8 cellular contexts compared by ENCODE assay signal in the genomic region with DNA sequence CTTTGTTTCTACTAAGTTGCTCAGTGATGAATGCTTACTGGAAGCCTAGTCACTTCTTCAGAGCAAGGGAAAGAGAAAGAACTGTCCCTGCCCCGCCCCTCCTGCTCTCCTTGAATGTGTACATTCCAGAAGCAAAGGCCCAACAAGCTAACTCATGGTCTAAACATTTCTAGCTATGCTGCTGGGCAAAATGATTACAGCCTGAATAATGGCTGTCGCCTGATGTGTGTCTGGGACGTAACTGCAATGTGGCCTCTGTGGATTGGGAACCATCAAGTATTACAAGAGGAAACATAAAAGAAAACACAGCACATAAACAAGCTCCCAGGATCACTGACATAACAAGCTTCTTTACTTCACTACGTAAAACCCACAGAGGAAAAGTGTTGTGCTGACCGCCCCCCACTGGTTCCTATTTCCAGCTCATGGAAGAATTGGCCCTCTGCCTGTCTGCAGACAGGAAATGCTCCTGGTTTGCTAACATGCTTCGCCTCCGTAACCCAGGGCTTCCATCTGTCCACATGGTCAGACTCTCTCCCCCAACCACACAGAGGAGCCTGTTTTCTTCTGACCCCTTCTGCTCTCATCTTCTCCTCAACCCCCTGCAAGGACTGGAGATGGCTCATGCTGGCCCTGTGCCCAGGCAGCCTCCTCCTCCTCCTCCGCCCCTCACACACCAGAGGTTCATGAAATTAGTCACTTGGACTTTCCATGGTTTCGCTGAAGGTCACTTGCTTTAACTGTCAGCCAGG.
DNase-seq lines count a peak whose midpoint lies in the region; ATAC-seq lines count a peak whose summit lies in the region.

No MANE protein-coding gene starts in this region.

- H3K27ac ChIP-seq in caudate nucleus (ENCODE audit: low read depth, low read length) = peak overlapping the region; percentile 74

- H3K27me3 Mint-ChIP-seq in T-helper 1 cell treated with Interleukin-12 subunit alpha and Interleukin-12 subunit beta and Interleukin-4 antibody, amounts not matched to agents 30 μg/mL and 1 μg/mL, for 36 hours (ENCODE audit: low read depth) = no peaks in the 10 kb centered on the region

- peak overlapping the region; percentile 97 for H3K27ac Mint-ChIP-seq in T-helper 1 cell treated with Interleukin-12 subunit alpha and Interleukin-12 subunit beta and Interleukin-4 antibody, amounts not matched to agents 30 μg/mL and 1 μg/mL, for 36 hours

- H3K4me3 Mint-ChIP-seq in T-helper 1 cell treated with Interleukin-12 subunit alpha and Interleukin-12 subunit beta and Interleukin-4 antibody, amounts not matched to agents 30 μg/mL and 1 μg/mL, for 36 hours = peak overlapping the region; percentile 75

- peaks cover 40% of the 10 kb centered on the region for H3K4me1 Mint-ChIP-seq in T-helper 1 cell treated with Interleukin-12 subunit alpha and Interleukin-12 subunit beta and Interleukin-4 antibody, amounts not matched to agents 30 μg/mL and 1 μg/mL, for 36 hours (ENCODE audit: low read depth)

- H3K9me3 Mint-ChIP-seq in T-helper 1 cell treated with Interleukin-12 subunit alpha and Interleukin-12 subunit beta and Interleukin-4 antibody, amounts not matched to agents 30 μg/mL and 1 μg/mL, for 36 hours = no peaks in the 10 kb centered on the region

- ATAC-seq in GM18907 (IDR thresholded peaks at IDR 0.05; ENCODE audit: unreplicated experiment) (peak; percentile 77), HG03135 (IDR thresholded peaks at IDR 0.05; ENCODE audit: unreplicated experiment) (peak; percentile 59), left lobe of liver (peak; percentile 69)

- DNase-seq in AG08395 (ENCODE audit: low spot score) (peak; percentile 83), caudate nucleus (lab: John Stamatoyannopoulos, UW) (peak in 29 of 61 donors; percentile 3 to 86 (median 20)), left lobe of liver (ENCODE audit: low spot score) (peak; percentile 51), superior temporal gyrus (ENCODE audit: extremely low spot score) (no peak)
- DNase-seq in stimulated activated CD4-positive, alpha-beta T cell treated with anti-CD3 and anti-CD28 coated beads, Interleukin-2, amount 100 ng/mL, for 24 hours = peak; percentile 71 to 74

- no peaks in the 10 kb centered on the region for H3K36me3 Mint-ChIP-seq in T-helper 1 cell treated with Interleukin-12 subunit alpha and Interleukin-12 subunit beta and Interleukin-4 antibody, amounts not matched to agents 30 μg/mL and 1 μg/mL, for 36 hours (ENCODE audit: low read depth)
